ENCODE assay signal across 8 cellular contexts in the genomic region with DNA sequence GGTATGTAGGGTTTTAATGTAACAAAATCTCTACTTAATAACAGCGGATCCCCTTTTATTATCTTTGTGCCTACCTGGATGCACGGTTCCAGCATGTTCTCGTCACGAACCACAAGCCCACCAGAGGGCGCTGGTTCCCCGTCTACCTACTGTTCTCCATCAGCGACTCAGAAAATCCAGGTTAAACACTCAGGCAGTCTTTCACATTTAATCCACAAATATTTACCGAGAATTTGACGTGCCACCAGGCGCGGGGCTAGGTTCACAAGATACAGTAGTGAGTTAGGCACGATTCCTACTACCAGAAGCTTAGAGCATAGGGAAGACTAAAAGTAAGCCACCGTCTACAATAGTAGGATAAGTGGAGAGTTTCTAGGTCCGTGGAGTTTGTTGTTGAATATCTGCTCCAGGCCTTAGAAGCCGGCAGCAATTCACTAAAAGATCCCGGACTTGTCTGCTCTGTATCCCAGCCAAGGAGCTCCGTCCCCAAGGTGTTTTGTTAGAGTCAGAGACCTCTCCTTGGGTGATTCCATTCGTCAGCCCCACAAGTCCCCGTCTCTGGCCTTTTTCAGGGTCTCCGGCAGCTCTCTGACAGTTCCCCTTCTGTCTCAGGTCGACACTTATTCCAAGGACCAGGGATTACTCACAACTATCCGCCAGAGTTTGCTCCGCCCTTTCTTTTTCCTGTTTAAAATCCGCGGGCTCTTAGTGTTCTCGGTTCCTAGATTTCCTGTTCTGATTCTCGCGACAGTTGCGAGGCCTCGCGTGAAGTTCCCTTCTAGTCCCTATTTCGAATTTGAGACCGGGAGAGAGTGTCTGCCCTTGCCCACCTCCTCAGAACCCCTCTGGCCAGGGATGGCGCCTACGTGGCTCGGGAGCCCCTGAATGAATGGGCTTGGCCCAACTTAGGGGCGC. TPM values are rescaled to one million over a fixed set of nuclear protein-coding genes. Genes with fewer than 3 reads are reported as not detected.
A peak's percentile ranks its signal among the peaks of the same experiment; 100 is the strongest.
DNase-seq lines count a peak whose midpoint lies in the region; ATAC-seq and TF ChIP-seq lines count a peak whose summit lies in the region.

No MANE protein-coding gene starts in this region.

- no peaks in the 10 kb centered on the region for H3K36me3 Mint-ChIP-seq in activated T-cell treated with anti-CD3 and anti-CD28 coated beads, Interleukin-2, amount 50 U/mL, for 4 hours (ENCODE audit: insufficient read depth)
- H3K36me3 Mint-ChIP-seq in naive thymus-derived CD8-positive, alpha-beta T cell = no peaks in the 10 kb centered on the region
- peaks cover 10% of the 10 kb centered on the region for H3K36me3 Mint-ChIP-seq in stimulated activated memory B cell treated with anti-CD40 and anti-IgM and Interleukin-4, amounts not matched to agents 10 μg/mL and 1 μg/mL and 100 μg/mL, for 72 hours

- no peaks in the 10 kb centered on the region for H3K27me3 ChIP-seq in PC-9 (ENCODE audit: insufficient read depth, low read depth)

- peaks cover 40% of the 10 kb centered on the region for H3K79me2 ChIP-seq in PC-9 (ENCODE audit: low read depth)

- no peaks in the 10 kb centered on the region for H3K36me3 ChIP-seq in PC-9 (ENCODE audit: low read depth)

- H3K27ac Mint-ChIP-seq in naive thymus-derived CD8-positive, alpha-beta T cell = peak overlapping the region; percentile 83 to 99 (median 94)
- peak overlapping the region; percentile 86 for H3K27ac Mint-ChIP-seq in stimulated activated memory B cell treated with anti-CD40 and anti-IgM and Interleukin-4, amounts not matched to agents 10 μg/mL and 1 μg/mL and 100 μg/mL, for 72 hours

- H3K9me3 ChIP-seq in PC-9 (ENCODE audit: insufficient read depth, low read depth) = no peaks in the 10 kb centered on the region

- POLR2A ChIA-PET in PC-9 (lab: Charles Lee; ENCODE audit: unreplicated experiment) = no interaction called here
- POLR2A ChIA-PET in naive thymus-derived CD8-positive, alpha-beta T cell (lab: Charles Lee) = interaction anchor here (0.7 to 3.1 kb wide), 5 partner anchors 10 to 147 kb away, joined by 3 to 38 read pairs (median 7); partner anchors contain the start of genes PDZD7 and SFXN3

- peak overlapping the region; percentile 79 for H3K4me2 ChIP-seq in PC-9

- no peaks in the 10 kb centered on the region for H3K9me2 ChIP-seq in PC-9 (ENCODE audit: insufficient read depth)

- H3K4me1 Mint-ChIP-seq in activated T-cell treated with anti-CD3 and anti-CD28 coated beads, Interleukin-2, amount 50 U/mL, for 4 hours (ENCODE audit: low read depth) = peaks cover 25% of the 10 kb centered on the region
- peaks cover 13 to 39% (median 32%) of the 10 kb centered on the region in 4 donors for H3K4me1 Mint-ChIP-seq in naive thymus-derived CD8-positive, alpha-beta T cell
- H3K4me1 Mint-ChIP-seq in stimulated activated memory B cell treated with anti-CD40 and anti-IgM and Interleukin-4, amounts not matched to agents 10 μg/mL and 1 μg/mL and 100 μg/mL, for 72 hours = peaks cover 46% of the 10 kb centered on the region

- in situ Hi-C loops in KBM-7 (cut with MboI; ENCODE audit: low pct_unique_long_range_greater_than_20kb, low sequenced_read_pairs) = no loop called here

- BruUV-seq in PC-9 (replicated peaks; lab: Mats Ljungman, UMichigan) = TSS peak; percentile 81

- peak; percentile 85 for TF ChIP-seq CTCF in PC-9 (conservative IDR thresholded peaks at IDR 0.05)

- H4K20me1 ChIP-seq in PC-9 (ENCODE audit: insufficient read depth) = no peaks in the 10 kb centered on the region

- DNase-seq in DMS53 (lab: John Stamatoyannopoulos, UW) (peak; percentile 98), KBM-7 (peak; percentile 93), PC-9 (peak; percentile 74 to 85), fibroblast of gingiva (ENCODE audit: low read depth) (peak; percentile 89)
- DNase-seq in activated T-cell treated with anti-CD3 and anti-CD28 coated beads, Interleukin-2, amount 50 U/mL, for 4 hours = peak; percentile 89
- DNase-seq in naive thymus-derived CD8-positive, alpha-beta T cell = peak; percentile 79 to 99 (median 90)

- H3K27ac ChIP-seq in PC-9 = peak overlapping the region; percentile 86

- ATAC-seq in GM21717 (IDR thresholded peaks at IDR 0.05; ENCODE audit: unreplicated experiment) = peak; percentile 34
- peak; percentile 74 to 81 for ATAC-seq in activated T-cell treated with anti-CD3 and anti-CD28 coated beads, Interleukin-2, amount 50 U/mL, for 4 hours
- peak; percentile 75 to 77 for ATAC-seq in naive thymus-derived CD8-positive, alpha-beta T cell
- peak; percentile 79 for ATAC-seq in stimulated activated memory B cell treated with anti-CD40 and anti-IgM and Interleukin-4, amounts not matched to agents 10 μg/mL and 1 μg/mL and 100 μg/mL, for 72 hours

- peak overlapping the region; percentile 62 for H3K4me3 ChIP-seq in PC-9

- H3K4me3 Mint-ChIP-seq in activated T-cell treated with anti-CD3 and anti-CD28 coated beads, Interleukin-2, amount 50 U/mL, for 4 hours = peak overlapping the region; percentile 95
- H3K4me3 Mint-ChIP-seq in naive thymus-derived CD8-positive, alpha-beta T cell = peak overlapping the region; percentile 92 to 99 (median 96)
- peak overlapping the region; percentile 94 for H3K4me3 Mint-ChIP-seq in stimulated activated memory B cell treated with anti-CD40 and anti-IgM and Interleukin-4, amounts not matched to agents 10 μg/mL and 1 μg/mL and 100 μg/mL, for 72 hours

- peaks cover 19% of the 10 kb centered on the region for H3K27me3 Mint-ChIP-seq in activated T-cell treated with anti-CD3 and anti-CD28 coated beads, Interleukin-2, amount 50 U/mL, for 4 hours (ENCODE audit: low read depth)
- H3K27me3 Mint-ChIP-seq in naive thymus-derived CD8-positive, alpha-beta T cell = peaks cover 11 to 24% (median 17%) of the 10 kb centered on the region in 5 donors
- H3K27me3 Mint-ChIP-seq in stimulated activated memory B cell treated with anti-CD40 and anti-IgM and Interleukin-4, amounts not matched to agents 10 μg/mL and 1 μg/mL and 100 μg/mL, for 72 hours = peaks cover 17% of the 10 kb centered on the region

- peaks cover 19% of the 10 kb centered on the region for H3K4me1 ChIP-seq in PC-9 (replicated peaks; ENCODE audit: insufficient read depth)

- H3F3A ChIP-seq in PC-9 (ENCODE audit: insufficient read depth, low read depth) = peaks cover 13% of the 10 kb centered on the region

- CTCF ChIA-PET in PC-9 (lab: Charles Lee) = interaction anchor here (0.5 to 1.2 kb wide), 2 partner anchors 18 to 35 kb away, joined by 3 to 6 read pairs; no protein-coding TSS in a partner anchor

- H2AFZ ChIP-seq in PC-9 = peak overlapping the region; percentile 93

- intact Hi-C loops in PC-9 (cut with micrococcal nuclease; ENCODE audit: unreplicated experiment) = loop anchor here (1.0 kb wide), 1 partner anchor 82 kb away; no protein-coding TSS in a partner anchor

- H3K9me3 Mint-ChIP-seq in activated T-cell treated with anti-CD3 and anti-CD28 coated beads, Interleukin-2, amount 50 U/mL, for 4 hours = no peaks in the 10 kb centered on the region
- H3K9me3 Mint-ChIP-seq in naive thymus-derived CD8-positive, alpha-beta T cell = no peaks in the 10 kb centered on the region
- no peaks in the 10 kb centered on the region for H3K9me3 Mint-ChIP-seq in stimulated activated memory B cell treated with anti-CD40 and anti-IgM and Interleukin-4, amounts not matched to agents 10 μg/mL and 1 μg/mL and 100 μg/mL, for 72 hours

RNA-seq across cellular contexts. Expression of gene KAZALD1, which starts 1.5 kb away (rescaled TPM):
- total RNA-seq in PC-9 (2021) = 19.7 and 21.2 TPM in 2 replicates
- under 1 TPM in 1 of 3 donors, not detected in 2; 0.19 TPM for total RNA-seq in activated T-cell treated with anti-CD3 and anti-CD28 coated beads, Interleukin-2, amount 50 U/mL, for 4 hours
- not detected for total RNA-seq in naive thymus-derived CD8-positive, alpha-beta T cell
- polyA plus RNA-seq in naive thymus-derived CD8-positive, alpha-beta T cell = not detected

RNA-seq across cellular contexts. Expression of gene SFXN3, which starts 29.3 kb away (rescaled TPM):
- total RNA-seq in PC-9 (2021) = 30.6 and 35.2 TPM in 2 replicates
- total RNA-seq in activated T-cell treated with anti-CD3 and anti-CD28 coated beads, Interleukin-2, amount 50 U/mL, for 4 hours = 1 to 10 TPM; 8.7 to 9.8 (median 9.7) TPM
- 10 to 100 TPM; 63.1 to 66.9 TPM for total RNA-seq in naive thymus-derived CD8-positive, alpha-beta T cell
- polyA plus RNA-seq in naive thymus-derived CD8-positive, alpha-beta T cell = 10 to 100 TPM in 2 of 3 donors, 1 to 10 TPM in 1; 9.9 to 11.5 (median 11.2) TPM

RNA-seq across cellular contexts. Expression of gene PDZD7, which starts 29.4 kb away (rescaled TPM):
- 2.3 and 2.8 TPM in 2 replicates for total RNA-seq in PC-9 (2021)
- total RNA-seq in activated T-cell treated with anti-CD3 and anti-CD28 coated beads, Interleukin-2, amount 50 U/mL, for 4 hours = under 1 TPM in 2 of 3 donors, not detected in 1; 0.05 to 0.26 TPM
- total RNA-seq in naive thymus-derived CD8-positive, alpha-beta T cell = 1 to 10 TPM; 1.3 to 1.4 TPM
- polyA plus RNA-seq in naive thymus-derived CD8-positive, alpha-beta T cell = 1 to 10 TPM in 1 of 3 donors, under 1 TPM in 2; 0.39 to 1.1 (median 0.89) TPM

Comparison
In these comparisons a context has a peak if more than half of its experiments do, and no peak if none do; other contexts are left out.
1. Peak in every context shown above with its lines: DNase-seq, ATAC-seq, H3K4me3 ChIP-seq and H3K27ac ChIP-seq.
2. RNA of gene KAZALD1, which starts 1.5 kb away (total RNA-seq): 19.7 to 21.2 TPM in PC-9; 0.19 TPM in activated T-cell treated with anti-CD3 and anti-CD28 coated beads, Interleukin-2, amount 50 U/mL, for 4 hours and not detected in naive thymus-derived CD8-positive, alpha-beta T cell; every median in the first group is over 10 times any median in the second.